13 cellular contexts compared by ENCODE assay signal in the genomic region with DNA sequence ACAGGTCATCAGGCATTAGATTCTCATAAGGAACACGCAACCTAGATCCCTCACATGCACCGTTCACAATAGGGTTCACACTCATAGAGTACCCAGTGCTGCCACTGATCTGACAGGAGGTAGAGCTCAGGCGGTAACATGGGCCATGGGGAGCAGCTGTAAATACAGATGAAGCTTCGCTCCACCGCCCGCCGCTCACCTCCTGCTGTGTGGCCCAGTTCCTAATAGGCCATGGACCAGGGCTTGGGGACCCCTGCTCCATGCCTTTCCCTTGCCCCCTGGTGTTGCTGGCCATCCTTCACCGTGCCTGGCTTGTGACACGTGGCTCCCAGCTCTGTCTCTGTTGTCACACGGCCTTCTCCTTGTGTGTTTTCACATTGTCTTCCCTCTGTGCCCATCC.
DNase-seq lines count a peak whose midpoint lies in the region; ATAC-seq and TF ChIP-seq lines count a peak whose summit lies in the region.
"Had no signal": no experiment of that assay in that cellular context is flagged by ENCODE, and none has a peak within 500 bp of the region (broad histone marks: within the 10 kb centered on the region; RNA-seq: fewer than 3 reads in every experiment).

No MANE protein-coding gene starts in this region.

- H2AFZ ChIP-seq in trophoblast cell (ENCODE audit: insufficient read depth, low read length, poor library complexity) = no peak overlapping the region

- peak overlapping the region; percentile 60 for H2BK5ac ChIP-seq in trophoblast cell (ENCODE audit: low read depth, low read length, poor library complexity)

- no CpG with 5 or more reads among the region's 10 CpGs for WGBS in trophoblast cell (ENCODE audit: extremely low coverage, insufficient coverage, insufficient read length)
- WGBS in adrenal gland, 4 donors = 95 to 98% (median 96%) methylated on average over 10 of the region's 10 CpGs

- H3K4me3 Mint-ChIP-seq in activated T-cell treated with anti-CD3 and anti-CD28 coated beads, Interleukin-2, amount 50 U/mL, for 24 hours = no peak overlapping the region
- H3K4me3 Mint-ChIP-seq: CD4-positive, alpha-beta T cell had no signal

- intact Hi-C loops in adrenal gland (cut with DNase I) = loop anchor here in 1 of 2 donors (10.0 kb wide), 1 partner anchor 380 kb away; no protein-coding TSS in a partner anchor

- H3K36me3 Mint-ChIP-seq in activated T-cell treated with anti-CD3 and anti-CD28 coated beads, Interleukin-2, amount 50 U/mL, for 24 hours (ENCODE audit: low read depth) = no peaks in the 10 kb centered on the region

- no peak overlapping the region for H2BK120ac ChIP-seq in trophoblast cell (ENCODE audit: insufficient read depth, low read length, poor library complexity)

- no peaks in the 10 kb centered on the region for H3K27me3 ChIP-seq in trophoblast cell (ENCODE audit: insufficient read depth, low read length)
- H3K27me3 ChIP-seq in adrenal gland = no peaks in the 10 kb centered on the region
- H3K27me3 ChIP-seq: BE2C had no signal

- no peak overlapping the region for H3K4me2 ChIP-seq in trophoblast cell (ENCODE audit: low read length)

- no peak overlapping the region for H4K12ac ChIP-seq in trophoblast cell (ENCODE audit: low read depth, low read length)

- H3K9ac ChIP-seq in trophoblast cell (ENCODE audit: low read length) = no peak overlapping the region

- peak overlapping the region; percentile 24 for H4K8ac ChIP-seq in trophoblast cell (ENCODE audit: low read depth, low read length)

- TF ChIP-seq POLR2A in adrenal gland (IDR thresholded peaks at IDR 0.05) = no peak

- no peak overlapping the region for H3K4ac ChIP-seq in trophoblast cell (ENCODE audit: low read depth, low read length)

- no peaks in the 10 kb centered on the region for H3K27me3 Mint-ChIP-seq in activated T-cell treated with anti-CD3 and anti-CD28 coated beads, Interleukin-2, amount 50 U/mL, for 24 hours
- H3K27me3 Mint-ChIP-seq: CD4-positive, alpha-beta T cell had no signal

- peaks cover 10% of the 10 kb centered on the region for H3K4me1 Mint-ChIP-seq in activated T-cell treated with anti-CD3 and anti-CD28 coated beads, Interleukin-2, amount 50 U/mL, for 24 hours (ENCODE audit: low read depth)

- H3K4me1 ChIP-seq in trophoblast cell (ENCODE audit: control insufficient read depth in 1 of 2, insufficient read depth in 2 of 2, low read length in 2 of 2) (peaks cover 16 to 24% of the 10 kb centered on the region in 2 experiments), adrenal gland (replicated peaks in 1 of 2) (no peaks in the 10 kb centered on the region)
- H3K4me1 ChIP-seq: BE2C, HAP-1 had no signal

- H3K18ac ChIP-seq in trophoblast cell (ENCODE audit: low read length) = no peak overlapping the region

- H3K23ac ChIP-seq in trophoblast cell (ENCODE audit: low read length) = no peak overlapping the region

- peak overlapping the region; percentile 87 for H2AK5ac ChIP-seq in trophoblast cell (ENCODE audit: low read length)

- H3K9me3 ChIP-seq in trophoblast cell (ENCODE audit: insufficient read depth, low read depth, low read length) = no peaks in the 10 kb centered on the region
- H3K9me3 ChIP-seq in adrenal gland (replicated peaks in 1 of 3) = no peaks in the 10 kb centered on the region
- H3K9me3 ChIP-seq: BE2C, HAP-1 had no signal

- H3K9me3 Mint-ChIP-seq in activated T-cell treated with anti-CD3 and anti-CD28 coated beads, Interleukin-2, amount 50 U/mL, for 24 hours = no peaks in the 10 kb centered on the region
- H3K9me3 Mint-ChIP-seq: CD4-positive, alpha-beta T cell had no signal

- no peak for ATAC-seq in GM19455 (IDR thresholded peaks at IDR 0.05; ENCODE audit: unreplicated experiment)

- H3K36me3 ChIP-seq in trophoblast cell (ENCODE audit: control insufficient read depth in 1 of 2, insufficient read depth in 2 of 2, low read length in 2 of 2) = no peaks in the 10 kb centered on the region
- no peaks in the 10 kb centered on the region for H3K36me3 ChIP-seq in adrenal gland (replicated peaks in 1 of 2)
- H3K36me3 ChIP-seq: BE2C, HAP-1 had no signal

- H3K27ac ChIP-seq in caudate nucleus (ENCODE audit: low read depth, low read length) = peak overlapping the region; percentile 58
- no peak overlapping the region for H3K27ac ChIP-seq in trophoblast cell (ENCODE audit: low read depth, low read length)
- H3K27ac ChIP-seq in adrenal gland = no peak overlapping the region

- H3K4me3 ChIP-seq in trophoblast cell (ENCODE audit: low read depth, low read length) = no peak overlapping the region
- H3K4me3 ChIP-seq in adrenal gland = no peak overlapping the region
- H3K4me3 ChIP-seq: HAP-1 had no signal

- H4K91ac ChIP-seq in trophoblast cell (ENCODE audit: low read depth, low read length) = no peak overlapping the region

- H3K27ac Mint-ChIP-seq in activated T-cell treated with anti-CD3 and anti-CD28 coated beads, Interleukin-2, amount 50 U/mL, for 24 hours = no peak overlapping the region
- H3K27ac Mint-ChIP-seq: CD4-positive, alpha-beta T cell had no signal

- H3K79me2 ChIP-seq in trophoblast cell (ENCODE audit: control insufficient read depth, insufficient read depth, low read length, poor library complexity) = no peaks in the 10 kb centered on the region

- H3K14ac ChIP-seq in trophoblast cell (ENCODE audit: low read length) = peak overlapping the region; percentile 73

- no peak for TF ChIP-seq CTCF in adrenal gland (IDR thresholded peaks at IDR 0.05)

- H2BK12ac ChIP-seq in trophoblast cell (ENCODE audit: low read length) = peak overlapping the region; percentile 87

- peaks cover 14% of the 10 kb centered on the region for H3K79me1 ChIP-seq in trophoblast cell (ENCODE audit: low read length)

- DNase-seq in NCI-H69 (lab: John Stamatoyannopoulos, UW) = peak; percentile 9
- DNase-seq in caudate nucleus (lab: John Stamatoyannopoulos, UW) = no peak
- no peak for DNase-seq in trophoblast cell
- no peak for DNase-seq in adrenal gland
- no peak for DNase-seq in activated T-cell treated with anti-CD3 and anti-CD28 coated beads, Interleukin-2, amount 50 U/mL, for 24 hours
- DNase-seq: ACHN; BE2C; CD4-positive, alpha-beta T cell; DMS153; DMS79; GDM1 had no signal
